12 cellular contexts compared by ENCODE assay signal in the genomic region with DNA sequence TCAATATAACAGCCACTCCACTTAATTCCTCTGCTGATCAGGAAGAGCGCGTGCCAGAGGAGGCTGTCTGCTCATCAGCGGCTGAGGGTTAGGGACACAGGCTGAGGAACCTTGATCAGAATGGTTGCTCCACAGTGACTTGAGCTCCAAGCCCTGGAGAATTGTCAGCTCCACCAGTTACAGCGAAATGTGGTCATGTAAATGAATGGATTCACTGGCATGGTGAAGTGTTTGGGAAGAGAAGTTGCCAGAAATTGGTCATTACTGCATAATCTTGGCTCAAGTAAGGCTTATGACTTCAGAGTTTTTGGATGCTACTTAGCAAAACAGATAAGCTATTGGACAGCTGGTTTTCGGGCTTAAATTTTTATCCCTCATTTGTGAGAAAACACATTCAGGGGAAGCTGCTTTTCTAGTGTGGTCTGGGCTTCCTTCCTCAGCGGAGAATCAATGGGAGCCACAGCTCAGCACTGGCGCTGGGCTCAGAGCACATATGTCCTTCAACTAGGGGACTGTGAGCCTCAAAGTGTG.
DNase-seq lines count a peak whose midpoint lies in the region; ATAC-seq, FAIRE-seq and TF ChIP-seq lines count a peak whose summit lies in the region.
"Had no signal": no experiment of that assay in that cellular context is flagged by ENCODE, and none has a peak within 500 bp of the region (broad histone marks: within the 10 kb centered on the region; RNA-seq: fewer than 3 reads in every experiment).

No MANE protein-coding gene starts in this region.

- in situ Hi-C loops in mammary epithelial cell (cut with MboI; ENCODE audit: low sequenced_read_pairs in 2 of 2), result no loop called here

- dilution Hi-C loops in mammary epithelial cell (cut with HindIII; ENCODE audit: low sequenced_read_pairs), result no loop called here

- no peak for FAIRE-seq in GM19239 (lab: Jason Lieb, UNC)

- H3K36me3 Mint-ChIP-seq in naive B cell, result peaks cover 0 to 15% of the 10 kb centered on the region in 2 donors

- H3K9ac ChIP-seq in mammary epithelial cell (ENCODE audit: insufficient read depth, low read length), result no peak overlapping the region

- BruUV-seq in mammary epithelial cell (replicated peaks; lab: Mats Ljungman, UMichigan), result no TSS peak

- intact Hi-C loops in breast epithelium (cut with DNase I; ENCODE audit: low total_unique reads) (no loop called here), mammary epithelial cell (cut with micrococcal nuclease) (no loop called here), esophagus muscularis mucosa (cut with DNase I) (no loop called here)

- H3K27me3 Mint-ChIP-seq in naive B cell, result no peaks in the 10 kb centered on the region

- H3K27ac ChIP-seq in breast epithelium, result peak overlapping the region; percentile 78 to 82
- no peak overlapping the region for H3K27ac ChIP-seq in mammary epithelial cell (ENCODE audit: insufficient read depth, low read depth, low read length)
- peak overlapping the region; percentile 86 to 88 (median 88) for H3K27ac ChIP-seq in esophagus muscularis mucosa (replicated peaks in 1 of 4)

- peaks cover 5 to 15% of the 10 kb centered on the region in 2 donors for H3K4me1 ChIP-seq in breast epithelium
- peaks cover 36% of the 10 kb centered on the region for H3K4me1 ChIP-seq in mammary epithelial cell (ENCODE audit: insufficient read depth, low read length)
- H3K4me1 ChIP-seq in esophagus muscularis mucosa, result peaks cover 43 to 49% (median 46%) of the 10 kb centered on the region in 4 donors

- no peak for ATAC-seq in naive B cell (ENCODE audit: low read depth in 2 of 2)
- no peak for ATAC-seq in GM18861 (IDR thresholded peaks at IDR 0.05; ENCODE audit: unreplicated experiment)
- no peak for ATAC-seq in GM21381 (IDR thresholded peaks at IDR 0.05; ENCODE audit: unreplicated experiment)

- no peak for TF ChIP-seq POLR2A in breast epithelium (IDR thresholded peaks at IDR 0.05)
- no peak for TF ChIP-seq POLR2A in esophagus muscularis mucosa (IDR thresholded peaks at IDR 0.05; ENCODE audit: low read depth)

- peaks cover 7 to 30% (median 21%) of the 10 kb centered on the region in 3 donors for H3K4me1 Mint-ChIP-seq in naive B cell

- H3K36me3 ChIP-seq in breast epithelium (no peaks in the 10 kb centered on the region), mammary epithelial cell (ENCODE audit: insufficient read depth, low read length) (no peaks in the 10 kb centered on the region), esophagus muscularis mucosa (peaks cover 0 to 59% (median 34%) of the 10 kb centered on the region in 4 donors)

- no peak overlapping the region for H2AFZ ChIP-seq in mammary epithelial cell (ENCODE audit: low read depth, low read length)

- H3K27ac Mint-ChIP-seq in naive B cell, result peak overlapping the region in 4 of 6 donors; percentile 11 to 77 (median 42)

- no peak overlapping the region for H3K4me3 Mint-ChIP-seq in naive B cell

- no peak for TF ChIP-seq EP300 in esophagus muscularis mucosa (IDR thresholded peaks at IDR 0.05)

- CTCF ChIA-PET in mammary epithelial cell (lab: Charles Lee; ENCODE audit: low non-redundant PET), result no interaction called here

- WGBS in mammary epithelial cell (ENCODE audit: low coverage, missing lambda C conversion rate), result 80% methylated on average over 7 of the region's 7 CpGs
- whole genome bisulfite sequencing in esophagus muscularis mucosa, result 48% methylated on average over 7 of the region's 7 CpGs

- H3K27me3 ChIP-seq in breast epithelium (no peaks in the 10 kb centered on the region), mammary epithelial cell (ENCODE audit: insufficient read depth, low read length) (no peaks in the 10 kb centered on the region), esophagus muscularis mucosa (no peaks in the 10 kb centered on the region)
- H3K27me3 ChIP-seq: left lung had no signal

- no peak for TF ChIP-seq CTCF in breast epithelium (IDR thresholded peaks at IDR 0.05)
- TF ChIP-seq CTCF in mammary epithelial cell (conservative IDR thresholded peaks at IDR 0.05 in 1 of 2, IDR thresholded peaks at IDR 0.05 in 1 of 2; ENCODE audit: extremely low read depth in 1 of 2, insufficient read depth in 1 of 2, low read depth in 1 of 2, low read length in 2 of 2), result no peak
- TF ChIP-seq CTCF in esophagus muscularis mucosa (IDR thresholded peaks at IDR 0.05), result no peak

- H3K4me3 ChIP-seq in breast epithelium (no peak overlapping the region), mammary epithelial cell (replicated peaks in 1 of 3; ENCODE audit: insufficient read depth in 1 of 3, low read depth in 2 of 3, low read length in 3 of 3) (no peak overlapping the region), esophagus muscularis mucosa (no peak overlapping the region)
- H3K4me3 ChIP-seq: left lung had no signal

- no peaks in the 10 kb centered on the region for H3K79me2 ChIP-seq in mammary epithelial cell (ENCODE audit: insufficient read depth, low read length)

- no peaks in the 10 kb centered on the region for H4K20me1 ChIP-seq in mammary epithelial cell (ENCODE audit: insufficient read depth, low read length)

- no peak overlapping the region for H3K4me2 ChIP-seq in mammary epithelial cell (ENCODE audit: insufficient read depth, low read depth, low read length)

- no peaks in the 10 kb centered on the region for H3K9me3 ChIP-seq in breast epithelium
- no peaks in the 10 kb centered on the region for H3K9me3 ChIP-seq in mammary epithelial cell (replicated peaks; ENCODE audit: insufficient read depth, low read length)
- H3K9me3 ChIP-seq in esophagus muscularis mucosa, result no peaks in the 10 kb centered on the region
- H3K9me3 ChIP-seq: left lung had no signal

- DNase-seq in breast epithelium (ENCODE audit: low spot score in 2 of 2), result peak in 1 of 2 donors; percentile 55
- no peak for DNase-seq in mammary epithelial cell
- no peak for DNase-seq in esophagus muscularis mucosa (ENCODE audit: extremely low spot score)
- no peak for DNase-seq in naive B cell
- no peak for DNase-seq in GM19239 (ENCODE audit: insufficient read length, low spot score)
- DNase-seq in DMS79 treated with DMSO at 0.1 percent for 48 hours (lab: John Stamatoyannopoulos, UW), result no peak
- DNase-seq: activated CD4-positive, alpha-beta T cell treated with anti-CD3 and anti-CD28 coated beads, Interleukin-2, amount 50 U/mL, for 48 hours; AML-193; stimulated activated CD4-positive, alpha-beta T cell treated with anti-CD3 and anti-CD28 coated beads, Interleukin-2, amount 100 ng/mL, for 48 hours had no signal

- H3K9me3 Mint-ChIP-seq in naive B cell, result no peaks in the 10 kb centered on the region
